ENCODE assay signal across 28 cellular contexts in genomic region chr5:178519804-178520203, GRCh38.
DNase-seq lines count a peak whose midpoint lies in the region; ATAC-seq, FAIRE-seq and TF ChIP-seq lines count a peak whose summit lies in the region.
"Had no signal": no experiment of that assay in that cellular context is flagged by ENCODE, and none has a peak within 500 bp of the region (broad histone marks: within the 10 kb centered on the region; RNA-seq: fewer than 3 reads in every experiment).

No MANE protein-coding gene starts in this region.

- no peak overlapping the region for H3K4ac ChIP-seq in IMR-90 (ENCODE audit: low read depth, low read length)

- TF ChIP-seq EP300 in HepG2 (IDR thresholded peaks at IDR 0.05; ENCODE audit: low read depth in 2 of 2, low read length in 2 of 2), result no peak
- TF ChIP-seq EP300 in HepG2 (CRISPR knock-in tag; IDR thresholded peaks at IDR 0.05; ENCODE audit: borderline replicate concordance), result no peak

- peaks cover 21% of the 10 kb centered on the region for H3K27me3 Mint-ChIP-seq in endothelial cell (ENCODE audit: unreplicated experiment)

- no peak overlapping the region for H4K8ac ChIP-seq in IMR-90 (ENCODE audit: low read depth in 2 of 2, low read length in 2 of 2)

- no peaks in the 10 kb centered on the region for H3K79me2 ChIP-seq in HepG2 (ENCODE audit: insufficient read depth, low read length)

- H3K4me3 Mint-ChIP-seq in endothelial cell (ENCODE audit: unreplicated experiment), result peak overlapping the region; percentile 52
- H3K4me3 Mint-ChIP-seq: CD14-positive monocyte; CD4-positive, alpha-beta memory T cell; CD4-positive, CD25-positive, alpha-beta regulatory T cell; CD8-positive, alpha-beta memory T cell had no signal

- H3K27ac ChIP-seq in HepG2 (ENCODE audit: extremely low read length, insufficient read depth, low read length), result no peak overlapping the region
- H3K27ac ChIP-seq in right lobe of liver, result no peak overlapping the region
- H3K27ac ChIP-seq in IMR-90 (ENCODE audit: insufficient read depth, low read length), result no peak overlapping the region
- H3K27ac ChIP-seq: BLaER1 had no signal

- no peak for TF ChIP-seq RAD21 in HepG2 (CRISPR knock-in tag; IDR thresholded peaks at IDR 0.05)
- TF ChIP-seq RAD21 in IMR-90 (IDR thresholded peaks at IDR 0.05; ENCODE audit: low read length), result no peak

- H3K27me3 ChIP-seq in HepG2 (ENCODE audit: control insufficient read depth in 1 of 2, insufficient read depth in 2 of 2, low read length in 2 of 2) (peaks cover 5 to 20% of the 10 kb centered on the region in 2 experiments; a peak in 2 of 5 replicates), right lobe of liver (no peaks in the 10 kb centered on the region), IMR-90 (ENCODE audit: control insufficient read depth, insufficient read depth, low read length) (no peaks in the 10 kb centered on the region)
- H3K27me3 ChIP-seq: BE2C, BLaER1 had no signal

- H3K9me3 ChIP-seq in HepG2 (ENCODE audit: low read length), result no peaks in the 10 kb centered on the region
- H3K9me3 ChIP-seq in right lobe of liver, result no peaks in the 10 kb centered on the region
- H3K9me3 ChIP-seq in IMR-90 (ENCODE audit: control insufficient read depth, insufficient read depth, low read length), result peaks cover 35% of the 10 kb centered on the region
- H3K9me3 ChIP-seq: BE2C had no signal

- no peak overlapping the region for H3K18ac ChIP-seq in IMR-90 (ENCODE audit: low read depth, low read length)

- CTCF ChIA-PET in HepG2 (lab: Yijun Ruan, JAX; ENCODE audit: low intra/inter-chr PET ratio, low total read pairs) (no interaction called here), IMR-90 (lab: Yijun Ruan, JAX) (no interaction called here)

- no peaks in the 10 kb centered on the region for H4K20me1 ChIP-seq in HepG2 (ENCODE audit: insufficient read depth, low read length)
- H4K20me1 ChIP-seq in IMR-90 (ENCODE audit: insufficient read depth, low read length), result no peaks in the 10 kb centered on the region
- H4K20me1 ChIP-seq: BLaER1 had no signal

- H2AFZ ChIP-seq in HepG2 (ENCODE audit: low read length) (no peak overlapping the region), IMR-90 (replicated peaks; ENCODE audit: low read length, poor library complexity) (no peak overlapping the region)

- no peaks in the 10 kb centered on the region for H3K9me3 Mint-ChIP-seq in endothelial cell (ENCODE audit: unreplicated experiment)

- intact Hi-C loops in HepG2 (cut with micrococcal nuclease; ENCODE audit: unreplicated experiment) (no loop called here), right lobe of liver (cut with DNase I) (no loop called here), IMR-90 (cut with micrococcal nuclease) (no loop called here)

- no peak overlapping the region for H4K91ac ChIP-seq in IMR-90 (ENCODE audit: insufficient read depth, low read depth, low read length)

- ATAC-seq in HepG2 (no peak), right lobe of liver (no peak), IMR-90 (ENCODE audit: low read depth) (no peak)
- ATAC-seq: GM12878 had no signal

- H2BK120ac ChIP-seq in IMR-90 (ENCODE audit: low read depth, low read length), result no peak overlapping the region

- H4K5ac ChIP-seq in IMR-90 (ENCODE audit: low read depth, low read length), result no peak overlapping the region

- H3K9ac ChIP-seq in HepG2 (ENCODE audit: insufficient read depth, low read depth, low read length) (no peak overlapping the region), IMR-90 (ENCODE audit: low read depth, low read length) (no peak overlapping the region)
- H3K9ac ChIP-seq: BLaER1 had no signal

- FAIRE-seq in HepG2 (lab: Jason Lieb, UNC), result no peak
- FAIRE-seq: A204.1, GM12878, GM12892, GM18507 had no signal

- H3K14ac ChIP-seq in IMR-90 (replicated peaks; ENCODE audit: low read depth, low read length), result no peak overlapping the region

- H3K4me2 ChIP-seq in HepG2 (ENCODE audit: low read depth, low read length), result no peak overlapping the region
- H3K4me2 ChIP-seq in IMR-90 (ENCODE audit: low read depth, low read length), result no peak overlapping the region
- H3K4me2 ChIP-seq: BLaER1 had no signal

- no peak overlapping the region for H2BK20ac ChIP-seq in IMR-90 (ENCODE audit: low read depth, low read length)

- BruUV-seq in HepG2 (replicated peaks; lab: Mats Ljungman, UMichigan) (no TSS peak), IMR-90 (replicated peaks; lab: Mats Ljungman, UMichigan) (no TSS peak)

- 56% methylated on average over 2 of the region's 2 CpGs for WGBS in HepG2 (ENCODE audit: low lambda C conversion rate)
- 75% methylated on average over 2 of the region's 2 CpGs for WGBS in right lobe of liver (ENCODE audit: insufficient coverage, low coverage, low lambda C conversion rate, missing lambda C conversion rate)
- WGBS in IMR-90 (ENCODE audit: extremely low coverage in 2 of 2, insufficient read length in 1 of 2), 2 experiments, result 79% methylated on average over 2 of the region's 2 CpGs; no CpG with 5 or more reads in 1 of the 2 experiments

- peaks cover 6% of the 10 kb centered on the region for H3K4me1 Mint-ChIP-seq in endothelial cell (ENCODE audit: unreplicated experiment)
- H3K4me1 Mint-ChIP-seq: CD4-positive, alpha-beta memory T cell; CD4-positive, CD25-positive, alpha-beta regulatory T cell; CD8-positive, alpha-beta memory T cell had no signal

- no peaks in the 10 kb centered on the region for H3K79me1 ChIP-seq in IMR-90 (ENCODE audit: low read depth in 1 of 2, low read length in 2 of 2)

- no peak overlapping the region for H3K23ac ChIP-seq in IMR-90 (ENCODE audit: low read depth, low read length)

- H3K36me3 Mint-ChIP-seq in endothelial cell (ENCODE audit: low read depth, unreplicated experiment), result peaks cover 26% of the 10 kb centered on the region
- H3K36me3 Mint-ChIP-seq: CD14-positive monocyte; CD4-positive, alpha-beta memory T cell; CD4-positive, CD25-positive, alpha-beta regulatory T cell; CD8-positive, alpha-beta memory T cell had no signal

- POLR2A ChIA-PET in HepG2 (lab: Yijun Ruan, JAX), result no interaction called here
- POLR2A ChIA-PET in IMR-90 (lab: Charles Lee; ENCODE audit: unreplicated experiment), result no interaction called here

- DNase-seq in HepG2 (ENCODE audit: low spot score), result no peak
- no peak for DNase-seq in right lobe of liver
- no peak for DNase-seq in IMR-90
- no peak for DNase-seq in endothelial cell (ENCODE audit: low spot score)
- no peak for DNase-seq in HPDE6-E6E7 (ENCODE audit: extremely low spot score)
- no peak for DNase-seq in activated CD8-positive, alpha-beta memory T cell treated with anti-CD3 and anti-CD28 coated beads, Interleukin-2, amount 50 U/mL, for 48 hours
- no peak for DNase-seq in HuH-7.5 (ENCODE audit: low spot score)
- DNase-seq: 8988T; ACHN; BE2C; C1 segment of cervical spinal cord; CD4-positive, alpha-beta memory T cell; CD4-positive, CD25-positive, alpha-beta regulatory T cell; CD8-positive, alpha-beta memory T cell; COR-L47; DMS 273 treated with DMSO at 0.1 percent for 48 hours; DMS153; DMS53; DMS79; DND-41; EL; GDM1 had no signal

- TF ChIP-seq CTCF in HepG2 (CRISPR knock-in tag; IDR thresholded peaks at IDR 0.05) (no peak), right lobe of liver (IDR thresholded peaks at IDR 0.05) (no peak), IMR-90 (conservative IDR thresholded peaks at IDR 0.05; ENCODE audit: low read depth, low read length) (no peak), endothelial cell (IDR thresholded peaks at IDR 0.05; ENCODE audit: unreplicated experiment) (no peak)

- no peak overlapping the region for H2BK15ac ChIP-seq in IMR-90 (ENCODE audit: low read depth, low read length)

- H3K4me3 ChIP-seq in HepG2 (replicated peaks in 1 of 3; ENCODE audit: insufficient read depth in 1 of 3, low read depth in 2 of 3, low read length in 3 of 3), result no peak overlapping the region
- no peak overlapping the region for H3K4me3 ChIP-seq in right lobe of liver
- H3K4me3 ChIP-seq in IMR-90 (ENCODE audit: insufficient read depth, low read depth, low read length), result no peak overlapping the region
- H3K4me3 ChIP-seq: BLaER1, GM12878 had no signal

- in situ Hi-C loops in HepG2 (cut with HindIII; ENCODE audit: extremely low pct_ligation_motif_present, low pct_unique_long_range_greater_than_20kb) (no loop called here), IMR-90 (cut with MboI; ENCODE audit: low sequenced_read_pairs) (no loop called here)

- H3K27ac Mint-ChIP-seq in endothelial cell (ENCODE audit: unreplicated experiment), result peak overlapping the region; percentile 1
- H3K27ac Mint-ChIP-seq: CD14-positive monocyte; CD4-positive, alpha-beta memory T cell; CD8-positive, alpha-beta memory T cell had no signal

- H2AK9ac ChIP-seq in IMR-90 (replicated peaks; ENCODE audit: low read depth, low read length, poor library complexity), result no peak overlapping the region

- no peaks in the 10 kb centered on the region for H3K4me1 ChIP-seq in HepG2 (ENCODE audit: insufficient read depth, low read length)
- H3K4me1 ChIP-seq in right lobe of liver, result no peaks in the 10 kb centered on the region
- H3K4me1 ChIP-seq in IMR-90 (ENCODE audit: control insufficient read depth, insufficient read depth, low read length), result no peaks in the 10 kb centered on the region
- H3K4me1 ChIP-seq: BE2C had no signal

- H3K56ac ChIP-seq in IMR-90 (ENCODE audit: extremely low read depth, insufficient read depth, low read length), result no peak overlapping the region

- H2BK5ac ChIP-seq in IMR-90 (ENCODE audit: low read depth, low read length, poor library complexity, severe bottlenecking), result peak overlapping the region; percentile 33

- H3K9me1 ChIP-seq in IMR-90 (ENCODE audit: insufficient read depth, low read length), result no peaks in the 10 kb centered on the region

- TF ChIP-seq POLR2A in HepG2 (IDR thresholded peaks at IDR 0.05; ENCODE audit: insufficient read depth in 1 of 2, low read depth in 2 of 2, low read length in 2 of 2) (no peak), right lobe of liver (IDR thresholded peaks at IDR 0.05) (no peak), IMR-90 (IDR thresholded peaks at IDR 0.05; ENCODE audit: low read depth, low read length) (no peak)

- dilution Hi-C loops in IMR-90 (cut with HindIII; ENCODE audit: low sequenced_read_pairs, unreplicated experiment), result no loop called here

- no peak overlapping the region for H2AK5ac ChIP-seq in IMR-90 (ENCODE audit: low read depth, low read length)

- H3K36me3 ChIP-seq in HepG2 (replicated peaks in 1 of 2; ENCODE audit: control insufficient read depth in 1 of 2, insufficient read depth in 2 of 2, low read length in 2 of 2) (no peaks in the 10 kb centered on the region), right lobe of liver (no peaks in the 10 kb centered on the region), IMR-90 (ENCODE audit: control insufficient read depth, insufficient read depth, low read length) (no peaks in the 10 kb centered on the region)
- H3K36me3 ChIP-seq: BE2C, BLaER1 had no signal

TF ChIP-seq in HepG2, 621 proteins besides CTCF, POLR2A, EP300 and RAD21:
- TF ChIP-seq NBN (conservative IDR thresholded peaks at IDR 0.05) (peak; percentile 85; the same call in 1 of the 2 replicates), ZNF557 (CRISPR knock-in tag; IDR thresholded peaks at IDR 0.05) (no peak)

TF ChIP-seq in IMR-90, 13 proteins besides CTCF, POLR2A, EP300 and RAD21:
- no peak for TF ChIP-seq MAZ (IDR thresholded peaks at IDR 0.05; ENCODE audit: borderline replicate concordance, low read depth, low read length)
